ENCODE assay signal across 8 cellular contexts in genomic region chr14:56117765-56118610, GRCh38. TPM values are rescaled to one million over a fixed set of nuclear protein-coding genes. Genes with fewer than 3 reads are reported as not detected.
DNase-seq lines count a peak whose midpoint lies in the region; TF ChIP-seq lines count a peak whose summit lies in the region.

A gene with protein sequence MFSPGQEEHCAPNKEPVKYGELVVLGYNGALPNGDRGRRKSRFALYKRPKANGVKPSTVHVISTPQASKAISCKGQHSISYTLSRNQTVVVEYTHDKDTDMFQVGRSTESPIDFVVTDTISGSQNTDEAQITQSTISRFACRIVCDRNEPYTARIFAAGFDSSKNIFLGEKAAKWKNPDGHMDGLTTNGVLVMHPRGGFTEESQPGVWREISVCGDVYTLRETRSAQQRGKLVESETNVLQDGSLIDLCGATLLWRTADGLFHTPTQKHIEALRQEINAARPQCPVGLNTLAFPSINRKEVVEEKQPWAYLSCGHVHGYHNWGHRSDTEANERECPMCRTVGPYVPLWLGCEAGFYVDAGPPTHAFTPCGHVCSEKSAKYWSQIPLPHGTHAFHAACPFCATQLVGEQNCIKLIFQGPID (plus strand): TSS chr14:56118411. CDS start chr14:56118661, 250 bp downstream.

- DNase-seq in CD14-positive monocyte (ENCODE audit: low spot score) (peak; percentile 82), GM20000 (ENCODE audit: low spot score) (peak; percentile 82), OCI-LY7 (ENCODE audit: low spot score) (peak; percentile 77), epithelial cell of proximal tubule (ENCODE audit: low read depth) (no peak)
- DNase-seq in activated T-cell treated with anti-CD3 and anti-CD28 coated beads, Interleukin-2, amount 50 U/mL, for 1 hour: peak; percentile 86
- peak; percentile 59 for DNase-seq in stimulated activated CD8-positive, alpha-beta memory T cell treated with anti-CD3 and anti-CD28 coated beads, Interleukin-4, amount 100 ng/mL, for 24 hours (ENCODE audit: low read depth)

- H3K4me1 ChIP-seq in HUES48 (ENCODE audit: control insufficient read depth, insufficient read depth, low read length) (peaks cover 19% of the 10 kb centered on the region), OCI-LY7 (ENCODE audit: insufficient read depth, low read length, poor library complexity, severe bottlenecking) (peaks cover 4% of the 10 kb centered on the region), mucosa of rectum (ENCODE audit: control insufficient read depth in 2 of 2, insufficient read depth in 2 of 2, low read length in 2 of 2) (peaks cover 6 to 13% of the 10 kb centered on the region in 2 donors)

- peak within 1 kb of the TSS; percentile 96 to 99 (median 98) for H3K27ac Mint-ChIP-seq in CD14-positive monocyte

- H3K4me3 ChIP-seq in HUES48 (ENCODE audit: low read depth, low read length) (peak within 1 kb of the TSS; percentile 83), OCI-LY7 (ENCODE audit: low read depth, low read length, poor library complexity, severe bottlenecking) (peak within 1 kb of the TSS; percentile 85), epithelial cell of proximal tubule (ENCODE audit: low read depth, low read length) (peak within 1 kb of the TSS; percentile 80), mucosa of rectum (ENCODE audit: low read length in 2 of 2) (peak within 1 kb of the TSS; percentile 85 to 86)

- H3K4me1 Mint-ChIP-seq in CD14-positive monocyte: peaks cover 69% of the 10 kb centered on the region

- H3K4me2 ChIP-seq in OCI-LY7 (ENCODE audit: low read length): peak within 1 kb of the TSS; percentile 94

- H3K36me3 Mint-ChIP-seq in CD14-positive monocyte: no peaks in the 10 kb centered on the region

- H2AFZ ChIP-seq in OCI-LY7 (ENCODE audit: low read length): peak within 1 kb of the TSS; percentile 89

- H3K27ac ChIP-seq in HUES48 (ENCODE audit: low read depth, low read length) (peak within 1 kb of the TSS; percentile 82), OCI-LY7 (ENCODE audit: low read depth, low read length, poor library complexity, severe bottlenecking) (no peak within 1 kb of the TSS), mucosa of rectum (ENCODE audit: low read depth in 2 of 2, low read length in 2 of 2) (peak within 1 kb of the TSS; percentile 87 to 88)

- peak within 1 kb of the TSS; percentile 96 to 97 for H3K4me3 Mint-ChIP-seq in CD14-positive monocyte

- H3K9me3 Mint-ChIP-seq in CD14-positive monocyte: no peaks in the 10 kb centered on the region

- no peaks in the 10 kb centered on the region for H3K36me3 ChIP-seq in HUES48 (ENCODE audit: control insufficient read depth, insufficient read depth, low read length)
- no peaks in the 10 kb centered on the region for H3K36me3 ChIP-seq in OCI-LY7 (ENCODE audit: insufficient read depth, low read length)
- H3K36me3 ChIP-seq in mucosa of rectum (ENCODE audit: control insufficient read depth in 2 of 2, insufficient read depth in 2 of 2, low read length in 2 of 2): no peaks in the 10 kb centered on the region

- no TSS peak for BruUV-seq in OCI-LY7 (replicated peaks; lab: Mats Ljungman, UMichigan)

- TF ChIP-seq CTCF in CD14-positive monocyte (IDR thresholded peaks at IDR 0.05) (no peak), GM20000 (IDR thresholded peaks at IDR 0.05; ENCODE audit: extremely low read depth, missing control alignments) (no peak), OCI-LY7 (conservative IDR thresholded peaks at IDR 0.05; ENCODE audit: low read length) (no peak), epithelial cell of proximal tubule (conservative IDR thresholded peaks at IDR 0.05; ENCODE audit: low read depth, low read length) (peak; percentile 27)

- H3K79me2 ChIP-seq in OCI-LY7 (ENCODE audit: insufficient read depth, low read depth, low read length): no peaks in the 10 kb centered on the region

- intact Hi-C loops in CD14-positive monocyte (cut with micrococcal nuclease) (no loop called here), OCI-LY7 (cut with micrococcal nuclease; ENCODE audit: unreplicated experiment) (loop anchor here (2.0 kb wide), 1 partner anchor 79 kb away; no protein-coding TSS in a partner anchor)

- no peaks in the 10 kb centered on the region for H3K9me3 ChIP-seq in HUES48 (ENCODE audit: control insufficient read depth, insufficient read depth, low read length)
- no peaks in the 10 kb centered on the region for H3K9me3 ChIP-seq in OCI-LY7 (ENCODE audit: low read length)
- no peaks in the 10 kb centered on the region for H3K9me3 ChIP-seq in mucosa of rectum (ENCODE audit: control insufficient read depth in 2 of 2, low read length in 2 of 2)

- H3K9me2 ChIP-seq in OCI-LY7 (ENCODE audit: insufficient read depth, low read length): no peaks in the 10 kb centered on the region

- POLR2A ChIA-PET in OCI-LY7 (lab: Charles Lee): interaction anchor here (0.6 to 0.9 kb wide), 3 partner anchors 11 to 1775 kb away, joined by 3 to 4 read pairs (median 3); no protein-coding TSS in a partner anchor

- H3K27me3 Mint-ChIP-seq in CD14-positive monocyte (ENCODE audit: low read depth in 3 of 3): no peaks in the 10 kb centered on the region

- no peaks in the 10 kb centered on the region; the same call in 1 of the 2 replicates for H4K20me1 ChIP-seq in OCI-LY7 (ENCODE audit: insufficient read depth, low read length)

- H3K9ac ChIP-seq in HUES48 (ENCODE audit: low read depth, low read length): peak within 1 kb of the TSS; percentile 55
- H3K9ac ChIP-seq in mucosa of rectum (ENCODE audit: low read depth in 1 of 2, low read length in 2 of 2): peak within 1 kb of the TSS; percentile 65 to 83

- H3K27me3 ChIP-seq in HUES48 (ENCODE audit: control insufficient read depth, insufficient read depth, low read length) (peaks cover 22% of the 10 kb centered on the region), mucosa of rectum (ENCODE audit: control insufficient read depth in 2 of 2, insufficient read depth in 2 of 2, low read length in 2 of 2) (no peaks in the 10 kb centered on the region)

- CTCF ChIA-PET in OCI-LY7 (lab: Charles Lee; ENCODE audit: unreplicated experiment): no interaction called here

RNA-seq across cellular contexts. Expression of the gene that starts here (rescaled TPM):
- 10 to 100 TPM; 10.1 to 12.5 TPM for polyA plus RNA-seq in CD14-positive monocyte
- total RNA-seq in OCI-LY7 (2014; rRNA removed; shearing (Covaris generic)): 3.2 and 3.8 TPM in 2 replicates
- total RNA-seq in OCI-LY7 (2022) (2.8 and 8.0 TPM in 2 replicates), epithelial cell of proximal tubule (4.2 and 6.6 TPM in 2 replicates)
